8 cellular contexts compared by ENCODE assay signal in genomic region chrX:130916636-130917422, GRCh38. TPM values are rescaled to one million over a fixed set of nuclear protein-coding genes. Genes with fewer than 3 reads are reported as not detected.
DNase-seq lines count a peak whose midpoint lies in the region; ATAC-seq and TF ChIP-seq lines count a peak whose summit lies in the region.

No MANE protein-coding gene starts in this region.

- intact Hi-C loops in Panc1 (cut with micrococcal nuclease; ENCODE audit: unreplicated experiment) (loop anchor here (1.0 to 10.0 kb wide), 4 partner anchors 342 to 585 kb away; no protein-coding TSS in a partner anchor), posterior vena cava (cut with DNase I) (loop anchor here (10.0 kb wide), 2 partner anchors 372 to 522 kb away; no protein-coding TSS in a partner anchor)

- no peaks in the 10 kb centered on the region for H3K9me3 Mint-ChIP-seq in activated naive CD8-positive, alpha-beta T cell treated with anti-CD3 and anti-CD28 coated beads for 36 hours

- TF ChIP-seq CTCF in Panc1 (IDR thresholded peaks at IDR 0.05): peak; percentile 83

- no peaks in the 10 kb centered on the region for H3K4me1 ChIP-seq in Panc1 (ENCODE audit: control insufficient read depth, insufficient read depth, low read length)

- POLR2A ChIA-PET in Panc1 (lab: Charles Lee): no interaction called here

- no peak overlapping the region for H3K4me3 ChIP-seq in Panc1 (ENCODE audit: low read depth in 2 of 2, low read length in 2 of 2)

- H3K36me3 ChIP-seq in Panc1 (ENCODE audit: control insufficient read depth, insufficient read depth, low read length): no peaks in the 10 kb centered on the region

- peak; percentile 57 for ATAC-seq in HG03571 (IDR thresholded peaks at IDR 0.05; ENCODE audit: unreplicated experiment)
- peak; percentile 85 for ATAC-seq in Panc1

- peak in 4 of 6 experiments; percentile 7 to 48 (median 27) for DNase-seq in stimulated activated naive CD4-positive, alpha-beta T cell (lab: John Stamatoyannopoulos, UW)
- DNase-seq in stimulated activated naive CD4-positive, alpha-beta T cell treated with Interleukin-2 at 50 U/mL for 16 hours (lab: John Stamatoyannopoulos, UW): no peak
- DNase-seq in Panc1 (ENCODE audit: low read depth, low spot score) (peak; percentile 35), hypothalamus (lab: John Stamatoyannopoulos, UW) (peak in 29 of 51 donors; percentile 0 to 35 (median 6)), smooth muscle cell of the brain vasculature (ENCODE audit: low read depth, low spot score) (peak; percentile 28), posterior vena cava (ENCODE audit: low spot score) (no peak)
- DNase-seq in activated naive CD8-positive, alpha-beta T cell treated with anti-CD3 and anti-CD28 coated beads for 36 hours: peak; percentile 7

- H3K4me3 Mint-ChIP-seq in activated naive CD8-positive, alpha-beta T cell treated with anti-CD3 and anti-CD28 coated beads for 36 hours: no peak overlapping the region

- H3K27ac Mint-ChIP-seq in activated naive CD8-positive, alpha-beta T cell treated with anti-CD3 and anti-CD28 coated beads for 36 hours: no peak overlapping the region

- peaks cover 1% of the 10 kb centered on the region for H3K4me1 Mint-ChIP-seq in activated naive CD8-positive, alpha-beta T cell treated with anti-CD3 and anti-CD28 coated beads for 36 hours

- no peak overlapping the region for H3K27ac ChIP-seq in Panc1 (ENCODE audit: low read length)

- BruUV-seq in Panc1 (replicated peaks; lab: Mats Ljungman, UMichigan): no TSS peak

- in situ Hi-C loops in Panc1 (cut with HindIII; ENCODE audit: low pct_unique_long_range_greater_than_20kb, low sequenced_read_pairs): no loop called here

- no peaks in the 10 kb centered on the region for H3K36me3 Mint-ChIP-seq in activated naive CD8-positive, alpha-beta T cell treated with anti-CD3 and anti-CD28 coated beads for 36 hours

- peaks cover 3% of the 10 kb centered on the region for H3K27me3 Mint-ChIP-seq in activated naive CD8-positive, alpha-beta T cell treated with anti-CD3 and anti-CD28 coated beads for 36 hours

- H3K27me3 ChIP-seq in Panc1 (ENCODE audit: control insufficient read depth, insufficient read depth, low read length): no peaks in the 10 kb centered on the region

- H3K9me3 ChIP-seq in Panc1 (ENCODE audit: control insufficient read depth, insufficient read depth, low read depth, low read length): no peaks in the 10 kb centered on the region

- CTCF ChIA-PET in Panc1 (lab: Charles Lee): interaction anchor here (0.6 to 2.3 kb wide), 5 partner anchors 341 to 596 kb away, joined by 3 to 12 read pairs (median 4); no protein-coding TSS in a partner anchor

RNA-seq across cellular contexts. Expression of gene ENOX2, which starts 13.8 kb away (rescaled TPM):
- 12.4 TPM for total RNA-seq in Panc1 (2021; ENCODE audit: unreplicated experiment)
- 4.2 TPM for polyA plus RNA-seq in Panc1 (2012; ENCODE audit: insufficient read length)
- total RNA-seq in activated naive CD8-positive, alpha-beta T cell treated with anti-CD3 and anti-CD28 coated beads for 36 hours: 10 to 100 TPM; 13.0 to 13.3 TPM
- 10 to 100 TPM; 21.1 to 23.6 TPM for total RNA-seq in posterior vena cava

Comparison
In these comparisons a context has a peak if more than half of its experiments do, and no peak if none do; other contexts are left out.
1. DNase-seq: peak in stimulated activated naive CD4-positive, alpha-beta T cell (4 of 6), Panc1 (single experiment), activated naive CD8-positive, alpha-beta T cell treated with anti-CD3 and anti-CD28 coated beads for 36 hours (single experiment), hypothalamus (29 of 51) and smooth muscle cell of the brain vasculature (single experiment); none in stimulated activated naive CD4-positive, alpha-beta T cell treated with Interleukin-2 at 50 U/mL for 16 hours (single experiment) and posterior vena cava (single experiment).